1 cellular context compared by ENCODE assay signal in the genomic region with DNA sequence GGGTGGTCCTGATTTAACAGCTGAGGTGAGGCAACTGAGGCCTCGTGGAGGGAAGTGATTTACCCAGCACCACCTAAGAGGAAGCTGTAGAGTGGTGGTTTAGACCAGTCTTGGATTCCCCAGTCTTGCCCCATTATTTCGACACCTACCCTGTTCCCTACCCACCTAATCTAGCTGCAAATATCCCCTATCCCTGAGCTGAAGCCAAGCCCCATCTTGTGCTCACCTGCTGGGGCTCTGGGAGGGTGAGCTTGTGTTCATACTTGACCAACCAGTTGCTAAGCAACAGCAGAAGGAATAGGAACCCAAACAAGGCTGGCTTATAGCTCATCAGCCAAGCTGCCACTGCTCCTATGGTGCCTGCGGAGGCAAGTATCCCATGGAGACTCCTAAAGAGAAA.
TF ChIP-seq lines count a peak whose summit lies in the region.

No MANE protein-coding gene starts in this region.

TF ChIP-seq in H1, 55 proteins besides CTCF, POLR2A, EP300 and RAD21:
- TF ChIP-seq BACH1 (IDR thresholded peaks at IDR 0.05; ENCODE audit: low read length) (no peak), CREB1 (IDR thresholded peaks at IDR 0.05) (no peak), E2F6 (IDR thresholded peaks at IDR 0.05) (no peak), CHD2 (IDR thresholded peaks at IDR 0.05; ENCODE audit: low read length) (no peak), SRF (IDR thresholded peaks at IDR 0.05; ENCODE audit: low read depth, low read length) (no peak), TBP (IDR thresholded peaks at IDR 0.05; ENCODE audit: low read depth, low read length) (no peak), TEAD4 (IDR thresholded peaks at IDR 0.05; ENCODE audit: low read depth, low read length) (no peak), TCF12 (IDR thresholded peaks at IDR 0.05; ENCODE audit: low read depth, low read length) (no peak), ZNF274 (IDR thresholded peaks at IDR 0.05; ENCODE audit: borderline replicate concordance, extremely low read depth, low read length) (no peak), RXRA (IDR thresholded peaks at IDR 0.05; ENCODE audit: insufficient read depth, low read depth, low read length) (no peak), EZH2 (IDR thresholded peaks at IDR 0.05; ENCODE audit: low read depth, low read length, severe bottlenecking) (no peak), JUND (IDR thresholded peaks at IDR 0.05; ENCODE audit: low read length) (no peak), SIN3A (conservative IDR thresholded peaks at IDR 0.05 in 1 of 2, IDR thresholded peaks at IDR 0.05 in 1 of 2; ENCODE audit: low read depth in 1 of 2, low read length in 2 of 2) (no peak), KDM4A (IDR thresholded peaks at IDR 0.05; ENCODE audit: low read depth, low read length, severe bottlenecking) (no peak), RNF2 (IDR thresholded peaks at IDR 0.05; ENCODE audit: borderline replicate concordance, low read depth, low read length, missing control alignments, poor library complexity, severe bottlenecking) (no peak)
- TF ChIP-seq, protein P1, sequence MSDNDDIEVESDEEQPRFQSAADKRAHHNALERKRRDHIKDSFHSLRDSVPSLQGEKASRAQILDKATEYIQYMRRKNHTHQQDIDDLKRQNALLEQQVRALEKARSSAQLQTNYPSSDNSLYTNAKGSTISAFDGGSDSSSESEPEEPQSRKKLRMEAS (IDR thresholded peaks at IDR 0.05), result no peak
TF ChIP-seq in H1: peak in this region for 0.
